7 cellular contexts compared by ENCODE assay signal in the genomic region with DNA sequence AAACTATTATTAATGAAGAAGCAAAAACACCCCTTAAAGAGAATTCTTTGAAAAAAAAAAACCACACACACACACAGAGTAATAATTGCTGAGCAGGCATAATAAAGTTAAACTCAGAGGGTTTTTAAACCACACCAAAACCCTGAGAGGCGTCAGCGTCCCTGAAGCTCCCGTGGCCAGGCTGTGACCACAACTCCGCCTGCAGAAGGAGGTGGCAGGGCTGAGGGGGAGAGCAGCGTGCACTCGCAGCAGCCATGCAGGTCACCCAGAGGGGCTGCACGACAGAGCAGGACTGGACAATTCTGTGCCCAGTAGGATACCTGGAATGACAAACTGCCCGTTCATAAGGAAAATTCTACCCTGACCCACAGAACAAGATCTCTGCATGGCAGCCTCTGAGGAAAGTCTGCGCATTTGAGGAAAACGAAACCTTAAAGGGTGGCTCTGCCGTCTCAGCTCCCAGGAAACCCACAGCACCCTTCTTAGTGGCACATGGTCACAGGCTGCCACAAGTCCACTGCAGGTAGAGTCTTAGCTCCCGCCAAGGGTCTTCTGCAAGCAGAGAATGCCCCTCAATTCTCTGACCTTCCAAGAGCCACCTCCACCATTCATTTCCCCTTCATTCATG. TPM values are rescaled to one million over a fixed set of nuclear protein-coding genes. Genes with fewer than 3 reads are reported as not detected.
DNase-seq lines count a peak whose midpoint lies in the region; ATAC-seq, FAIRE-seq and TF ChIP-seq lines count a peak whose summit lies in the region.

No MANE protein-coding gene starts in this region.

- CTCF ChIA-PET in T-cell (lab: Charles Lee), result no interaction called here

- no peaks in the 10 kb centered on the region for H3K36me3 ChIP-seq in WERI-Rb-1

- H3K27ac ChIP-seq in WERI-Rb-1, result no peak overlapping the region

- TF ChIP-seq CTCF in WERI-Rb-1 (IDR thresholded peaks at IDR 0.05; ENCODE audit: low read depth, low read length), result no peak
- no peak for TF ChIP-seq CTCF in D721Med (IDR thresholded peaks at IDR 0.05; ENCODE audit: insufficient read depth, missing control alignments)

- FAIRE-seq in H54 (lab: Jason Lieb, UNC), result no peak
- FAIRE-seq in D721Med (lab: Jason Lieb, UNC), result no peak

- DNase-seq in H54 (ENCODE audit: insufficient read length, low spot score) (peak; percentile 21), T-cell (peak in 31 of 34 experiments; percentile 9 to 60 (median 31)), pons (ENCODE audit: low spot score) (peak; percentile 37), inferior parietal cortex (ENCODE audit: extremely low spot score) (no peak), WERI-Rb-1 (no peak), D721Med (ENCODE audit: insufficient read length, low spot score) (no peak)
- peak; percentile 9 for DNase-seq in effector CD4-positive, alpha-beta T cell

- H3K4me3 ChIP-seq in WERI-Rb-1 (ENCODE audit: low read depth, low read length), result no peak overlapping the region

- peak; percentile 59 to 92 (median 78) for ATAC-seq in T-cell (replicated peaks in 1 of 4)

- H3K4me1 Mint-ChIP-seq in T-cell, result peaks cover 0 to 9% (median 6%) of the 10 kb centered on the region in 3 donors

- no peaks in the 10 kb centered on the region for H3K9me3 ChIP-seq in WERI-Rb-1 (ENCODE audit: severe bottlenecking)

- peaks cover 4 to 9% of the 10 kb centered on the region in 2 donors for H3K27me3 Mint-ChIP-seq in T-cell

- H3K4me3 Mint-ChIP-seq in T-cell, result no peak overlapping the region

- H3K27ac Mint-ChIP-seq in T-cell, result peak overlapping the region in 1 of 2 donors; percentile 41

- H3K27me3 ChIP-seq in WERI-Rb-1 (ENCODE audit: insufficient read depth, low read depth, severe bottlenecking), result no peaks in the 10 kb centered on the region

- no peaks in the 10 kb centered on the region for H3K36me3 Mint-ChIP-seq in T-cell

- no peaks in the 10 kb centered on the region for H3K9me3 Mint-ChIP-seq in T-cell

- TF ChIP-seq POLR2A in H54 (IDR thresholded peaks at IDR 0.05; ENCODE audit: low read depth, low read length), result no peak

- POLR2A ChIA-PET in T-cell (lab: Charles Lee), result no interaction called here

RNA-seq across cellular contexts. Expression of a gene that starts 44.0 kb away (rescaled TPM):
- under 1 TPM in 4 of 5 donors, not detected in 1; 0.07 to 0.28 (median 0.15) TPM for total RNA-seq in T-cell

Comparison
In these comparisons a context has a peak if more than half of its experiments do, and no peak if none do; other contexts are left out.
1. DNase-seq: peak in H54 (single experiment), T-cell (31 of 34), effector CD4-positive, alpha-beta T cell (single experiment) and pons (single experiment); none in inferior parietal cortex (single experiment), WERI-Rb-1 (single experiment) and D721Med (single experiment).